In genomic region chr3:4981160-4981687, GRCh38 we compare ENCODE assay signal across 8 cellular contexts. TPM values are rescaled to one million over a fixed set of nuclear protein-coding genes. Genes with fewer than 3 reads are reported as not detected.
DNase-seq lines count a peak whose midpoint lies in the region; TF ChIP-seq lines count a peak whose summit lies in the region.

No MANE protein-coding gene starts in this region.

- CTCF ChIA-PET in CD8-positive, alpha-beta memory T cell (lab: Charles Lee) = interaction anchor here (1.2 to 4.0 kb wide), 18 partner anchors 13 to 273 kb away, joined by 3 to 37 read pairs (median 4); no protein-coding TSS in a partner anchor

- peak overlapping the region; percentile 91 to 100 (median 99) for H3K4me3 Mint-ChIP-seq in CD8-positive, alpha-beta memory T cell

- intact Hi-C loops in dorsolateral prefrontal cortex (cut with DNase I) = loop anchor here (2.0 to 5.0 kb wide), 3 partner anchors 46 to 169 kb away; no protein-coding TSS in a partner anchor

- peaks cover 20% of the 10 kb centered on the region for H4K20me1 ChIP-seq in osteoblast (ENCODE audit: insufficient read depth, low read length)

- no peak for TF ChIP-seq CTCF in dorsolateral prefrontal cortex (IDR thresholded peaks at IDR 0.05 in 54 of 56, conservative IDR thresholded peaks at IDR 0.05 in 2 of 56; ENCODE audit: low read depth in 1 of 56, partially characterized antibody in 56 of 56)
- TF ChIP-seq CTCF in osteoblast (IDR thresholded peaks at IDR 0.05; ENCODE audit: extremely low read depth, low read depth, low read length) = no peak

- H3K4me3 ChIP-seq in CD8-positive, alpha-beta memory T cell (ENCODE audit: low read length) = peak overlapping the region; percentile 50
- peak overlapping the region; percentile 49 to 98 (median 82) for H3K4me3 ChIP-seq in dorsolateral prefrontal cortex
- peak overlapping the region; percentile 88 for H3K4me3 ChIP-seq in osteoblast (ENCODE audit: insufficient read depth, low read length)

- H3K27me3 ChIP-seq in CD8-positive, alpha-beta memory T cell (ENCODE audit: insufficient read depth, low read length, poor library complexity, severe bottlenecking) = no peaks in the 10 kb centered on the region
- H3K27me3 ChIP-seq in dorsolateral prefrontal cortex (no peaks in the 10 kb centered on the region), osteoblast (ENCODE audit: insufficient read depth, low read length) (no peaks in the 10 kb centered on the region)

- no peaks in the 10 kb centered on the region for H3K9me3 Mint-ChIP-seq in CD8-positive, alpha-beta memory T cell

- peaks cover 12 to 50% (median 19%) of the 10 kb centered on the region in 3 donors for H3K36me3 Mint-ChIP-seq in CD8-positive, alpha-beta memory T cell

- H3K27ac Mint-ChIP-seq in CD8-positive, alpha-beta memory T cell = peak overlapping the region; percentile 41 to 99 (median 92)

- H3K79me2 ChIP-seq in osteoblast (ENCODE audit: insufficient read depth, low read length) = peaks cover 51% of the 10 kb centered on the region

- peaks cover 67 to 80% (median 79%) of the 10 kb centered on the region in 3 donors for H3K4me1 Mint-ChIP-seq in CD8-positive, alpha-beta memory T cell

- H3K9me3 ChIP-seq in CD8-positive, alpha-beta memory T cell (ENCODE audit: low read length) = no peaks in the 10 kb centered on the region
- no peaks in the 10 kb centered on the region for H3K9me3 ChIP-seq in osteoblast (ENCODE audit: low read depth, low read length)

- H3K36me3 ChIP-seq in CD8-positive, alpha-beta memory T cell (ENCODE audit: insufficient read depth, low read length) = peaks cover 11% of the 10 kb centered on the region
- H3K36me3 ChIP-seq in osteoblast (ENCODE audit: insufficient read depth, low read length) = peaks cover 44% of the 10 kb centered on the region

- H3K4me1 ChIP-seq in CD8-positive, alpha-beta memory T cell (ENCODE audit: insufficient read depth, low read length) = peaks cover 62% of the 10 kb centered on the region
- H3K4me1 ChIP-seq in osteoblast (ENCODE audit: insufficient read depth, low read length) = peaks cover 66% of the 10 kb centered on the region

- no peak overlapping the region for H2AFZ ChIP-seq in osteoblast (ENCODE audit: low read length)

- H3K27ac ChIP-seq in CD8-positive, alpha-beta memory T cell (ENCODE audit: low read depth, low read length) = peak overlapping the region; percentile 81
- H3K27ac ChIP-seq in dorsolateral prefrontal cortex (peak overlapping the region in 58 of 59 donors; percentile 60 to 99 (median 96)), osteoblast (ENCODE audit: low read depth, low read length) (peak overlapping the region; percentile 92)

- peak overlapping the region; percentile 92 for H3K4me2 ChIP-seq in osteoblast (ENCODE audit: insufficient read depth, low read length)

- POLR2A ChIA-PET in CD8-positive, alpha-beta memory T cell (lab: Charles Lee) = interaction anchor here (1.0 kb wide), 1 partner anchor 40 kb away, joined by 4 read pairs; no protein-coding TSS in a partner anchor

- DNase-seq in CD8-positive, alpha-beta memory T cell = no peak
- DNase-seq in NAMALWA (ENCODE audit: low spot score) (peak; percentile 37), dorsolateral prefrontal cortex (no peak), osteoblast (ENCODE audit: insufficient read length, low spot score, missing footprints) (no peak), NCI-H1105 (lab: John Stamatoyannopoulos, UW) (no peak), SKM-1 treated with dmso at 0.1 percent for 144 hours (lab: John Stamatoyannopoulos, UW; ENCODE audit: unreplicated experiment) (no peak), NCI-H1694 treated with DMSO at 0.1 percent for 48 hours (lab: John Stamatoyannopoulos, UW) (no peak), hepatic stellate cell (ENCODE audit: low spot score) (no peak)

- peaks cover 0 to 2% of the 10 kb centered on the region in 2 donors for H3K27me3 Mint-ChIP-seq in CD8-positive, alpha-beta memory T cell

RNA-seq across cellular contexts. Expression of gene BHLHE40, which starts 2.0 kb away (rescaled TPM):
- total RNA-seq in CD8-positive, alpha-beta memory T cell = 100 to 1,000 TPM; 174 to 180 TPM
- 24.8 TPM for polyA plus RNA-seq in CD8-positive, alpha-beta memory T cell
- 100 to 1,000 TPM in 42 of 120 experiments, 10 to 100 TPM in 78; 45.4 to 207 (median 91.5) TPM for total RNA-seq in dorsolateral prefrontal cortex
- 70.2 and 71.9 TPM in 2 replicates for total RNA-seq in osteoblast
